Comparison of ENCODE assay signal across 17 cellular contexts in genomic region chr14:83828406-83828805, GRCh38.
DNase-seq lines count a peak whose midpoint lies in the region; ATAC-seq, FAIRE-seq and TF ChIP-seq lines count a peak whose summit lies in the region.
"Had no signal": no experiment of that assay in that cellular context is flagged by ENCODE, and none has a peak within 500 bp of the region (broad histone marks: within the 10 kb centered on the region; RNA-seq: fewer than 3 reads in every experiment).

No MANE protein-coding gene starts in this region.

- no peak overlapping the region for H3K14ac ChIP-seq in IMR-90 (replicated peaks; ENCODE audit: low read depth, low read length)

- BruUV-seq in IMR-90 (replicated peaks; lab: Mats Ljungman, UMichigan): no TSS peak

- no peak overlapping the region for H4K5ac ChIP-seq in IMR-90 (ENCODE audit: low read depth, low read length)

- no peak overlapping the region for H3K18ac ChIP-seq in IMR-90 (ENCODE audit: low read depth, low read length)

- H3K27me3 ChIP-seq in IMR-90 (ENCODE audit: control insufficient read depth, insufficient read depth, low read length): no peaks in the 10 kb centered on the region
- no peaks in the 10 kb centered on the region for H3K27me3 ChIP-seq in adrenal gland
- H3K27me3 ChIP-seq: BLaER1 had no signal

- no CpG with 5 or more reads among the region's 2 CpGs for WGBS in IMR-90 (ENCODE audit: extremely low coverage in 2 of 2, insufficient read length in 1 of 2), 2 experiments
- WGBS in adrenal gland, 4 donors: 75 to 87% (median 82%) methylated on average over 2 of the region's 2 CpGs

- H2AFZ ChIP-seq in IMR-90 (replicated peaks; ENCODE audit: low read length, poor library complexity): no peak overlapping the region

- no peak for TF ChIP-seq POLR2A in IMR-90 (IDR thresholded peaks at IDR 0.05; ENCODE audit: low read depth, low read length)
- TF ChIP-seq POLR2A in adrenal gland (IDR thresholded peaks at IDR 0.05): no peak

- no peaks in the 10 kb centered on the region for H4K20me1 ChIP-seq in IMR-90 (ENCODE audit: insufficient read depth, low read length)
- H4K20me1 ChIP-seq: BLaER1 had no signal

- no peak overlapping the region for H2BK120ac ChIP-seq in IMR-90 (ENCODE audit: low read depth, low read length)

- no peak overlapping the region for H3K4ac ChIP-seq in IMR-90 (ENCODE audit: low read depth, low read length)

- in situ Hi-C loops in IMR-90 (cut with MboI; ENCODE audit: low sequenced_read_pairs): no loop called here

- H2BK20ac ChIP-seq in IMR-90 (ENCODE audit: low read depth, low read length): no peak overlapping the region

- no peak overlapping the region for H2AK5ac ChIP-seq in IMR-90 (ENCODE audit: low read depth, low read length)

- POLR2A ChIA-PET in IMR-90 (lab: Charles Lee; ENCODE audit: unreplicated experiment): no interaction called here

- H2BK5ac ChIP-seq in IMR-90 (ENCODE audit: low read depth, low read length, poor library complexity, severe bottlenecking): no peak overlapping the region

- H3K23ac ChIP-seq in IMR-90 (ENCODE audit: low read depth, low read length): no peak overlapping the region

- H3K9me3 ChIP-seq in IMR-90 (ENCODE audit: control insufficient read depth, insufficient read depth, low read length) (no peaks in the 10 kb centered on the region), kidney (ENCODE audit: control insufficient read depth in 1 of 2, low read length in 2 of 2) (no peaks in the 10 kb centered on the region), adrenal gland (replicated peaks in 1 of 3) (no peaks in the 10 kb centered on the region)
- H3K9me3 ChIP-seq: BLaER1, Caco-2 had no signal

- no peak overlapping the region for H2BK15ac ChIP-seq in IMR-90 (ENCODE audit: low read depth, low read length)

- H3K4me1 ChIP-seq in IMR-90 (ENCODE audit: control insufficient read depth, insufficient read depth, low read length): peaks cover 2% of the 10 kb centered on the region
- no peaks in the 10 kb centered on the region for H3K4me1 ChIP-seq in kidney (ENCODE audit: control insufficient read depth in 1 of 2, insufficient read depth in 1 of 2, low read depth in 1 of 2, low read length in 2 of 2)
- no peaks in the 10 kb centered on the region for H3K4me1 ChIP-seq in adrenal gland (replicated peaks in 1 of 2)
- H3K4me1 ChIP-seq: BLaER1, Caco-2 had no signal

- H3K4me3 ChIP-seq in IMR-90 (ENCODE audit: insufficient read depth, low read depth, low read length) (no peak overlapping the region), fibroblast of pulmonary artery (replicated peaks; ENCODE audit: low read depth, low read length) (no peak overlapping the region), kidney (ENCODE audit: low read length in 2 of 2) (no peak overlapping the region), adrenal gland (no peak overlapping the region)
- H3K4me3 ChIP-seq: BLaER1, GM12878 had no signal

- TF ChIP-seq CTCF in IMR-90 (conservative IDR thresholded peaks at IDR 0.05; ENCODE audit: low read depth, low read length) (no peak), fibroblast of pulmonary artery (IDR thresholded peaks at IDR 0.05; ENCODE audit: low read length, missing control alignments) (no peak), kidney (IDR thresholded peaks at IDR 0.05; ENCODE audit: borderline replicate concordance, extremely low read depth, insufficient read depth) (no peak), GM10266 (IDR thresholded peaks at IDR 0.05; ENCODE audit: control insufficient read depth, insufficient read depth, low read depth, missing control alignments) (no peak), adrenal gland (IDR thresholded peaks at IDR 0.05) (no peak)

- H3K9ac ChIP-seq in IMR-90 (ENCODE audit: low read depth, low read length): no peak overlapping the region
- no peak overlapping the region for H3K9ac ChIP-seq in kidney (ENCODE audit: low read length in 2 of 2)
- H3K9ac ChIP-seq: BLaER1, KMS-11 had no signal

- no peak overlapping the region for H2AK9ac ChIP-seq in IMR-90 (replicated peaks; ENCODE audit: low read depth, low read length, poor library complexity)

- no peaks in the 10 kb centered on the region for H3K36me3 ChIP-seq in IMR-90 (ENCODE audit: control insufficient read depth, insufficient read depth, low read length)
- no peaks in the 10 kb centered on the region for H3K36me3 ChIP-seq in kidney (ENCODE audit: control insufficient read depth in 1 of 2, insufficient read depth in 2 of 2, low read length in 2 of 2)
- H3K36me3 ChIP-seq in adrenal gland (replicated peaks in 1 of 2): no peaks in the 10 kb centered on the region
- H3K36me3 ChIP-seq: BLaER1 had no signal

- intact Hi-C loops in IMR-90 (cut with micrococcal nuclease) (no loop called here), kidney (cut with DNase I) (no loop called here), adrenal gland (cut with DNase I) (no loop called here)

- no peak overlapping the region for H3K27ac ChIP-seq in IMR-90 (ENCODE audit: insufficient read depth, low read length)
- no peak overlapping the region for H3K27ac ChIP-seq in kidney (ENCODE audit: low read depth in 2 of 2, low read length in 2 of 2)
- no peak overlapping the region for H3K27ac ChIP-seq in adrenal gland
- H3K27ac ChIP-seq: BLaER1, KMS-11 had no signal

- H4K91ac ChIP-seq in IMR-90 (ENCODE audit: insufficient read depth, low read depth, low read length): no peak overlapping the region

- no peak overlapping the region for H3K4me2 ChIP-seq in IMR-90 (ENCODE audit: low read depth, low read length)
- H3K4me2 ChIP-seq: BLaER1, KMS-11 had no signal

- no peaks in the 10 kb centered on the region for H3K79me1 ChIP-seq in IMR-90 (ENCODE audit: low read depth in 1 of 2, low read length in 2 of 2)

- CTCF ChIA-PET in IMR-90 (lab: Yijun Ruan, JAX): interaction anchor here (0.8 kb wide), 1 partner anchor 219 kb away, joined by 3 read pairs; no protein-coding TSS in a partner anchor

- dilution Hi-C loops in IMR-90 (cut with HindIII; ENCODE audit: low sequenced_read_pairs, unreplicated experiment): no loop called here

- no peak overlapping the region for H4K8ac ChIP-seq in IMR-90 (ENCODE audit: low read depth in 2 of 2, low read length in 2 of 2)

- no peak overlapping the region for H3K56ac ChIP-seq in IMR-90 (ENCODE audit: extremely low read depth, insufficient read depth, low read length)

- DNase-seq in IMR-90 (peak; percentile 55), astrocyte of the hippocampus (ENCODE audit: low read depth, low spot score) (peak; percentile 5), fibroblast of pulmonary artery (ENCODE audit: low read depth) (peak; percentile 18), kidney (no peak), AG20443 (ENCODE audit: low spot score) (no peak), GM10266 (ENCODE audit: extremely low spot score) (no peak), adrenal gland (no peak)
- DNase-seq: Caco-2; CD8-positive, alpha-beta memory T cell; DMS53; HCEC 1CT; HFFc6 had no signal

- peak; percentile 32 for ATAC-seq in IMR-90 (ENCODE audit: low read depth)
- ATAC-seq: GM12878 had no signal

- no peaks in the 10 kb centered on the region for H3K9me1 ChIP-seq in IMR-90 (ENCODE audit: insufficient read depth, low read length)

- FAIRE-seq in kidney (lab: Jason Lieb, UNC): no peak
- FAIRE-seq: A204.1, GM12878, GM18507 had no signal

- TF ChIP-seq RAD21 in IMR-90 (IDR thresholded peaks at IDR 0.05; ENCODE audit: low read length): no peak

TF ChIP-seq in IMR-90, 13 proteins besides CTCF, POLR2A, EP300 and RAD21:
- TF ChIP-seq FOS (IDR thresholded peaks at IDR 0.05; ENCODE audit: low read depth, low read length) (no peak), BHLHE40 (IDR thresholded peaks at IDR 0.05; ENCODE audit: low read depth, low read length) (no peak), RFX5 (IDR thresholded peaks at IDR 0.05; ENCODE audit: low read depth, low read length) (no peak), USF2 (IDR thresholded peaks at IDR 0.05; ENCODE audit: low read depth, low read length) (no peak), MXI1 (IDR thresholded peaks at IDR 0.05; ENCODE audit: borderline replicate concordance, low read depth, low read length) (no peak), SMC3 (IDR thresholded peaks at IDR 0.05; ENCODE audit: low read depth, low read length) (no peak), MAFK (IDR thresholded peaks at IDR 0.05; ENCODE audit: low read depth, low read length) (no peak)

Comparison
In these comparisons a context has a peak if more than half of its experiments do, and no peak if none do; other contexts are left out.
1. DNase-seq: peak in IMR-90 (single experiment), astrocyte of the hippocampus (single experiment) and fibroblast of pulmonary artery (single experiment); none in kidney (single experiment), AG20443 (single experiment), GM10266 (single experiment) and adrenal gland (0 of 7).